In genomic region chr1:210074904-210075303, GRCh38 we compare ENCODE assay signal across 33 cellular contexts.
"Had no signal": no experiment of that assay in that cellular context is flagged by ENCODE, and none has a peak within 500 bp of the region (broad histone marks: within the 10 kb centered on the region; RNA-seq: fewer than 3 reads in every experiment).

No MANE protein-coding gene starts in this region.

- H3K27me3 Mint-ChIP-seq: brain; natural killer cell treated with Interleukin-12 subunit alpha and Interleukin-12 subunit beta and Interleukin-15 and Interleukin-18, amount 100 ng/mL, for 72 hours; progenitor cell of endocrine pancreas; type B pancreatic cell had no signal

- H3K9me3 Mint-ChIP-seq: activated naive CD4-positive, alpha-beta T cell treated with anti-CD3 and anti-CD28 coated beads for 36 hours; activated naive CD8-positive, alpha-beta T cell treated with anti-CD3 and anti-CD28 coated beads for 36 hours; natural killer cell treated with Interleukin-12 subunit alpha and Interleukin-12 subunit beta and Interleukin-15 and Interleukin-18, amount 100 ng/mL, for 72 hours; T-helper 1 cell treated with Interleukin-12 subunit alpha and Interleukin-12 subunit beta and Interleukin-4 antibody, amounts not matched to agents 30 μg/mL and 1 μg/mL, for 36 hours; type B pancreatic cell had no signal

- H3K27ac ChIP-seq: adrenal gland, ascending aorta, cardiac muscle cell, esophagus muscularis mucosa, foreskin keratinocyte, left ventricle myocardium inferior, neutrophil, ovary, skin epidermis, testis, uterus, VCaP had no signal

- H3K4me1 ChIP-seq: adrenal gland, ascending aorta, esophagus muscularis mucosa, foreskin keratinocyte, left ventricle myocardium inferior, testis, uterus had no signal

- H3K4me3 ChIP-seq: adrenal gland, ascending aorta, cardiac muscle cell, esophagus muscularis mucosa, left ventricle myocardium inferior, mucosa of descending colon, ovary, skin epidermis, testis, uterus had no signal

- H3K9me3 ChIP-seq: adrenal gland, ascending aorta, esophagus muscularis mucosa, left ventricle myocardium inferior, mucosa of descending colon, neutrophil, ovary, testis, uterus had no signal

- ATAC-seq: activated CD4-positive, CD25-positive, alpha-beta regulatory T cell treated with anti-CD3 and anti-CD28 coated beads, Interleukin-2, amount 50 U/mL, for 24 hours; foreskin keratinocyte; mucosa of descending colon; natural killer cell treated with Interleukin-12 subunit alpha and Interleukin-12 subunit beta and Interleukin-15 and Interleukin-18, amount 100 ng/mL, for 72 hours; sciatic nerve; stimulated activated naive CD8-positive, alpha-beta T cell treated with anti-CD3 and anti-CD28 coated beads, Interleukin-15, Interleukin-2, amounts not matched to agents 100 U/mL and 50 U/mL, for 24 hours had no signal

- H3K27ac Mint-ChIP-seq: activated naive CD4-positive, alpha-beta T cell treated with anti-CD3 and anti-CD28 coated beads for 36 hours; activated naive CD8-positive, alpha-beta T cell treated with anti-CD3 and anti-CD28 coated beads for 36 hours; endodermal cell; natural killer cell treated with Interleukin-12 subunit alpha and Interleukin-12 subunit beta and Interleukin-15 and Interleukin-18, amount 100 ng/mL, for 72 hours; progenitor cell of endocrine pancreas; T-helper 1 cell treated with Interleukin-12 subunit alpha and Interleukin-12 subunit beta and Interleukin-4 antibody, amounts not matched to agents 30 μg/mL and 1 μg/mL, for 36 hours; type B pancreatic cell had no signal

- H3K36me3 ChIP-seq: adrenal gland, ascending aorta, cardiac muscle cell, esophagus muscularis mucosa, left ventricle myocardium inferior, neutrophil, ovary, uterus had no signal

- H3K4me1 Mint-ChIP-seq: activated naive CD8-positive, alpha-beta T cell treated with anti-CD3 and anti-CD28 coated beads for 36 hours; endodermal cell had no signal

- H3K27me3 ChIP-seq: adrenal gland, ascending aorta, cardiac muscle cell, esophagus muscularis mucosa, foreskin keratinocyte, neutrophil, ovary, testis, uterus had no signal

- H3K4me3 Mint-ChIP-seq: activated naive CD4-positive, alpha-beta T cell treated with anti-CD3 and anti-CD28 coated beads for 36 hours; activated naive CD8-positive, alpha-beta T cell treated with anti-CD3 and anti-CD28 coated beads for 36 hours; brain; endodermal cell; natural killer cell treated with Interleukin-12 subunit alpha and Interleukin-12 subunit beta and Interleukin-15 and Interleukin-18, amount 100 ng/mL, for 72 hours; T-helper 1 cell treated with Interleukin-12 subunit alpha and Interleukin-12 subunit beta and Interleukin-4 antibody, amounts not matched to agents 30 μg/mL and 1 μg/mL, for 36 hours; type B pancreatic cell had no signal

- DNase-seq: activated CD4-positive, alpha-beta T cell treated with anti-CD3 and anti-CD28 coated beads for 48 hours; activated CD4-positive, alpha-beta T cell treated with anti-CD3 and anti-CD28 coated beads, Interleukin-2, amount 50 U/mL, for 48 hours; activated CD8-positive, alpha-beta memory T cell treated with anti-CD3 and anti-CD28 coated beads for 24 hours; activated effector memory CD4-positive, alpha-beta T cell treated with anti-CD3 and anti-CD28 coated beads, Interleukin-2, amount 50 U/mL, for 16 hours; activated naive CD4-positive, alpha-beta T cell treated with anti-CD3 and anti-CD28 coated beads for 36 hours; activated naive CD8-positive, alpha-beta T cell treated with anti-CD3 and anti-CD28 coated beads for 36 hours; adrenal gland; cerebellar nuclear complex; cortex of kidney; endodermal cell; foreskin keratinocyte; left ventricle myocardium inferior; mucosa of descending colon; ovary; stimulated activated CD4-positive, alpha-beta T cell treated with anti-CD3 and anti-CD28 coated beads, Interleukin-12 subunit alpha, Interleukin-12 subunit beta, amount 100 ng/mL, for 4 hours; stimulated activated CD4-positive, alpha-beta T cell treated with anti-CD3 and anti-CD28 coated beads, Interleukin-4, amount 100 ng/mL, for 1 hour; stimulated activated naive CD8-positive, alpha-beta T cell treated with anti-CD3 and anti-CD28 coated beads, Interleukin-15, Interleukin-2, amounts not matched to agents 100 U/mL and 50 U/mL, for 24 hours; T-helper 9 cell; testis; uterus had no signal

- H3K36me3 Mint-ChIP-seq: activated naive CD8-positive, alpha-beta T cell treated with anti-CD3 and anti-CD28 coated beads for 36 hours; natural killer cell treated with Interleukin-12 subunit alpha and Interleukin-12 subunit beta and Interleukin-15 and Interleukin-18, amount 100 ng/mL, for 72 hours; type B pancreatic cell had no signal
